Comparison of ENCODE assay signal across 17 cellular contexts in the genomic region with DNA sequence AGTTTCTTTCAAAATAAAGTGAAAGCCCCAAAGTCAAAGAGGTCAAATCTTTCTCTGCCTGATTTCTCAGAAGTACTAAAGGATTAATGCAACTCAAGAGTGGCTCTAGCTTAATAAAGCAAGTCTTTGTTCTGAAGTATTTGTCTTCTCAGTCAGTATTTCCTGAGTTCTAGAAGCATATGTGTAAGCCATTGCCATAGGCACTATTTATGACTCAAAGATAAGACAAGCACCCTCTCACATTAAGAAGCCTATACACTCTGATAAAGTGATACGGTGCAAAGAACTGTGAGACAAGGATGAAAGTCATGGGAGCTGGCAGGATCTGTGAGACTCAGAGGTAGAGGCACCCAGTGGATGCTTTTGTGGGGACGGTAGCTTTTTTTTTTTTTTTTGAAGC.
DNase-seq lines count a peak whose midpoint lies in the region; ATAC-seq, FAIRE-seq and TF ChIP-seq lines count a peak whose summit lies in the region.
"Had no signal": no experiment of that assay in that cellular context is flagged by ENCODE, and none has a peak within 500 bp of the region (broad histone marks: within the 10 kb centered on the region; RNA-seq: fewer than 3 reads in every experiment).

No MANE protein-coding gene starts in this region.

- no peak overlapping the region for H3K18ac ChIP-seq in mesenchymal stem cell (ENCODE audit: low read depth in 1 of 2, low read length in 2 of 2)

- no peak overlapping the region for H2BK5ac ChIP-seq in mesenchymal stem cell (ENCODE audit: low read depth, low read length, poor library complexity, severe bottlenecking)

- H3K9me3 ChIP-seq in cardiac muscle cell (ENCODE audit: low read depth) (no peaks in the 10 kb centered on the region), left ventricle myocardium inferior (replicated peaks) (no peaks in the 10 kb centered on the region), mesenchymal stem cell (ENCODE audit: control insufficient read depth, low read length) (no peaks in the 10 kb centered on the region)

- H3K36me3 ChIP-seq in cardiac muscle cell (no peaks in the 10 kb centered on the region), left ventricle myocardium inferior (no peaks in the 10 kb centered on the region), bronchial epithelial cell (ENCODE audit: control insufficient read depth, insufficient read depth, low read length) (no peaks in the 10 kb centered on the region), mesenchymal stem cell (ENCODE audit: control insufficient read depth in 1 of 2, insufficient read depth in 2 of 2, low read depth in 1 of 2, low read length in 2 of 2) (peaks cover 0 to 5% of the 10 kb centered on the region in 2 experiments)

- H4K8ac ChIP-seq in mesenchymal stem cell (ENCODE audit: low read length): no peak overlapping the region

- TF ChIP-seq CTCF in cardiac muscle cell (IDR thresholded peaks at IDR 0.05; ENCODE audit: low read depth, low read length): no peak
- no peak for TF ChIP-seq CTCF in left ventricle myocardium inferior (IDR thresholded peaks at IDR 0.05; ENCODE audit: borderline replicate concordance)
- no peak for TF ChIP-seq CTCF in bronchial epithelial cell (IDR thresholded peaks at IDR 0.05; ENCODE audit: insufficient read depth, low read length, severe bottlenecking)

- H3K4me1 ChIP-seq in cardiac muscle cell (ENCODE audit: low read depth) (peaks cover 8% of the 10 kb centered on the region), left ventricle myocardium inferior (no peaks in the 10 kb centered on the region), mesenchymal stem cell (ENCODE audit: control insufficient read depth, insufficient read depth, low read depth, low read length) (peaks cover 2% of the 10 kb centered on the region)

- no peak overlapping the region for H2BK15ac ChIP-seq in mesenchymal stem cell (ENCODE audit: low read depth, poor library complexity, severe bottlenecking)

- no peak overlapping the region for H3K4me2 ChIP-seq in mesenchymal stem cell (ENCODE audit: low read length, poor library complexity, severe bottlenecking)

- no peak overlapping the region for H4K91ac ChIP-seq in mesenchymal stem cell (ENCODE audit: low read length)

- H3K14ac ChIP-seq in mesenchymal stem cell (ENCODE audit: low read length in 2 of 2): no peak overlapping the region

- no peak overlapping the region for H2BK120ac ChIP-seq in mesenchymal stem cell (ENCODE audit: low read depth, low read length)

- DNase-seq in cardiac muscle cell (ENCODE audit: low read depth in 1 of 2, low spot score in 1 of 2) (peak in 1 of 2 donors; percentile 21), left ventricle myocardium inferior (no peak), bronchial epithelial cell (ENCODE audit: low read depth) (peak; percentile 77), foreskin melanocyte (peak; percentile 94), mesenchymal stem cell (no peak), NCI-H2196 (lab: John Stamatoyannopoulos, UW; ENCODE audit: unreplicated experiment) (no peak)
- DNase-seq: C1 segment of cervical spinal cord, H7, KBM-7, NCI-H1417 treated with DMSO at 0.1 percent for 48 hours, NCI-H2029, NCI-H2171, NCI-H748 treated with DMSO at 0.1 percent for 48 hours had no signal

- H2AFZ ChIP-seq in mesenchymal stem cell (ENCODE audit: low read depth, low read length): no peak overlapping the region

- H3K79me1 ChIP-seq in mesenchymal stem cell (replicated peaks; ENCODE audit: low read length, poor library complexity, severe bottlenecking): peaks cover 2% of the 10 kb centered on the region

- H2BK12ac ChIP-seq in mesenchymal stem cell (ENCODE audit: low read length in 2 of 2): no peak overlapping the region

- H3K27ac ChIP-seq in cardiac muscle cell (peak overlapping the region; percentile 26), left ventricle myocardium inferior (replicated peaks) (no peak overlapping the region), mesenchymal stem cell (ENCODE audit: low read length, poor library complexity, severe bottlenecking) (no peak overlapping the region)
- H3K27ac ChIP-seq: HL-60 had no signal

- H3K4me3 ChIP-seq in cardiac muscle cell (no peak overlapping the region), left ventricle myocardium inferior (no peak overlapping the region), bronchial epithelial cell (ENCODE audit: low read depth, low read length) (no peak overlapping the region), mesenchymal stem cell (ENCODE audit: insufficient read depth in 1 of 2, low read depth in 1 of 2, low read length in 2 of 2) (no peak overlapping the region)

- no peaks in the 10 kb centered on the region for H3K27me3 ChIP-seq in cardiac muscle cell
- peaks cover 4% of the 10 kb centered on the region for H3K27me3 ChIP-seq in left ventricle myocardium inferior (ENCODE audit: low read depth)
- peaks cover 3% of the 10 kb centered on the region for H3K27me3 ChIP-seq in bronchial epithelial cell (ENCODE audit: control insufficient read depth, insufficient read depth, low read length)
- no peaks in the 10 kb centered on the region for H3K27me3 ChIP-seq in mesenchymal stem cell (ENCODE audit: control insufficient read depth in 1 of 2, insufficient read depth in 1 of 2, low read length in 2 of 2)

- no peak overlapping the region for H3K23ac ChIP-seq in mesenchymal stem cell (ENCODE audit: low read length in 2 of 2)

- intact Hi-C loops in left ventricle myocardium inferior (cut with micrococcal nuclease): no loop called here

- 94% methylated on average over 2 of the region's 2 CpGs for WGBS in mesenchymal stem cell

- H3K4ac ChIP-seq in mesenchymal stem cell (ENCODE audit: low read depth in 1 of 2, low read length in 2 of 2): no peak overlapping the region

- FAIRE-seq in bronchial epithelial cell (lab: Jason Lieb, UNC): no peak
- FAIRE-seq: A204.1 had no signal

- H3K9ac ChIP-seq in mesenchymal stem cell (ENCODE audit: low read length): no peak overlapping the region

- ATAC-seq in HG03457 (IDR thresholded peaks at IDR 0.05; ENCODE audit: unreplicated experiment) (no peak), GM19463 (IDR thresholded peaks at IDR 0.05; ENCODE audit: unreplicated experiment) (no peak)

- H2AK5ac ChIP-seq in mesenchymal stem cell (ENCODE audit: low read length, severe bottlenecking): no peak overlapping the region

Comparison
In these comparisons a context has a peak if more than half of its experiments do, and no peak if none do; other contexts are left out.
1. DNase-seq: peak in bronchial epithelial cell (single experiment) and foreskin melanocyte (single experiment); none in left ventricle myocardium inferior (single experiment), mesenchymal stem cell (single experiment) and NCI-H2196 (single experiment).